1 cellular context compared by ENCODE assay signal in the genomic region with DNA sequence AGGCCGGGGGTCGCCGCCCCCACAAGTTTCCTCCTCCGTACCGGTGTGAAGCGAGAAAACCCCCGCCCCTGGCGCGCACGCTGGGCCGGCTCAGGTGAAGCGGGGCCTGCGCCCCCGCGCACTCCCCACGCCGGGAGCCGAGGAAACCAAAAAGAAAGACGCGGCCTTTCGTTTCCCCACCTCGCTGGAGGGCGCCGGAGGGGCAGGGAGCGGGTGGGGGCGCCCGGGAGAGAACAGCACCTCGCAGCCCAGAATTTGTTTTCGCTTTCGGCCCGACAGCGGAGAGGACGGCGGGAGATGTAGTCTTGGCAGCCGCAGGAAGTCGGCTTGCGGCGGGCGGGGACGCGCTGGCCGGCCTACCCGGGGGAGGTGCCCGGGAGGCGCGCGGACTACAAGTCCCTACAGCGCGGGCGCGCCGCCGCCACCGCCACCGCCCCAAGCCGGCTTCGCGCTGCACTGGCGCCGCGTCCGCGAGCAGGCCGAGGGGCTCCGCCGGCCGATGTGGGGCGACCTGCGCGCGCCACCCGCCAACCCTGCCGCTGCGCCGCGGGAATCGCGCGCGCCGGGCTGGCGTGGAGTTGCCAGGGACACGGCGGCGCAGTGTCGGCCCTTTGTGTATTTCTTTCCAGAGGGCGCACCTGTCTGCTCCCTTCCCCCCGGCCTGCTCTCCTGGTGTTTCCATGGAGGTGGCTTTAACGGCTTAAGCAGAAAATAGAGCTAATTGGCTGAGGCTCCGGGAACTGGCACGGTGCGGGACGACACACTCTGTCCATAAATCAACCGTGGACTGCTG.
TF ChIP-seq lines count a peak whose summit lies in the region.

A gene with protein sequence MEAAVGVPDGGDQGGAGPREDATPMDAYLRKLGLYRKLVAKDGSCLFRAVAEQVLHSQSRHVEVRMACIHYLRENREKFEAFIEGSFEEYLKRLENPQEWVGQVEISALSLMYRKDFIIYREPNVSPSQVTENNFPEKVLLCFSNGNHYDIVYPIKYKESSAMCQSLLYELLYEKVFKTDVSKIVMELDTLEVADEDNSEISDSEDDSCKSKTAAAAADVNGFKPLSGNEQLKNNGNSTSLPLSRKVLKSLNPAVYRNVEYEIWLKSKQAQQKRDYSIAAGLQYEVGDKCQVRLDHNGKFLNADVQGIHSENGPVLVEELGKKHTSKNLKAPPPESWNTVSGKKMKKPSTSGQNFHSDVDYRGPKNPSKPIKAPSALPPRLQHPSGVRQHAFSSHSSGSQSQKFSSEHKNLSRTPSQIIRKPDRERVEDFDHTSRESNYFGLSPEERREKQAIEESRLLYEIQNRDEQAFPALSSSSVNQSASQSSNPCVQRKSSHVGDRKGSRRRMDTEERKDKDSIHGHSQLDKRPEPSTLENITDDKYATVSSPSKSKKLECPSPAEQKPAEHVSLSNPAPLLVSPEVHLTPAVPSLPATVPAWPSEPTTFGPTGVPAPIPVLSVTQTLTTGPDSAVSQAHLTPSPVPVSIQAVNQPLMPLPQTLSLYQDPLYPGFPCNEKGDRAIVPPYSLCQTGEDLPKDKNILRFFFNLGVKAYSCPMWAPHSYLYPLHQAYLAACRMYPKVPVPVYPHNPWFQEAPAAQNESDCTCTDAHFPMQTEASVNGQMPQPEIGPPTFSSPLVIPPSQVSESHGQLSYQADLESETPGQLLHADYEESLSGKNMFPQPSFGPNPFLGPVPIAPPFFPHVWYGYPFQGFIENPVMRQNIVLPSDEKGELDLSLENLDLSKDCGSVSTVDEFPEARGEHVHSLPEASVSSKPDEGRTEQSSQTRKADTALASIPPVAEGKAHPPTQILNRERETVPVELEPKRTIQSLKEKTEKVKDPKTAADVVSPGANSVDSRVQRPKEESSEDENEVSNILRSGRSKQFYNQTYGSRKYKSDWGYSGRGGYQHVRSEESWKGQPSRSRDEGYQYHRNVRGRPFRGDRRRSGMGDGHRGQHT (minus strand): TSS at position 292 of the 793 bp plus-strand sequence. CDS start 616 bp downstream, outside the sequence.

TF ChIP-seq in HepG2, 621 proteins besides CTCF, POLR2A, EP300 and RAD21 (continued from another document and continues in another):
- TF ChIP-seq, protein P1, sequence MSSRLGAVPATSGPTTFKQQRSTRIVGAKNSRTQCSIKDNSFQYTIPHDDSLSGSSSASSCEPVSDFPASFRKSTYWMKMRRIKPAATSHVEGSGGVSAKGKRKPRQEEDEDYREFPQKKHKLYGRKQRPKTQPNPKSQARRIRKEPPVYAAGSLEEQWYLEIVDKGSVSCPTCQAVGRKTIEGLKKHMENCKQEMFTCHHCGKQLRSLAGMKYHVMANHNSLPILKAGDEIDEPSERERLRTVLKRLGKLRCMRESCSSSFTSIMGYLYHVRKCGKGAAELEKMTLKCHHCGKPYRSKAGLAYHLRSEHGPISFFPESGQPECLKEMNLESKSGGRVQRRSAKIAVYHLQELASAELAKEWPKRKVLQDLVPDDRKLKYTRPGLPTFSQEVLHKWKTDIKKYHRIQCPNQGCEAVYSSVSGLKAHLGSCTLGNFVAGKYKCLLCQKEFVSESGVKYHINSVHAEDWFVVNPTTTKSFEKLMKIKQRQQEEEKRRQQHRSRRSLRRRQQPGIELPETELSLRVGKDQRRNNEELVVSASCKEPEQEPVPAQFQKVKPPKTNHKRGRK (CRISPR knock-in tag; IDR thresholded peaks at IDR 0.05): no peak
- TF ChIP-seq FOXA1 (IDR thresholded peaks at IDR 0.05) (no peak), FOXA1 (CRISPR knock-in tag; IDR thresholded peaks at IDR 0.05) (0 out of 2 replicates have a peak, but pooled peaks have one; percentile 47), GABPA (IDR thresholded peaks at IDR 0.05; ENCODE audit: low read depth, low read length) (peak; percentile 69), GABPA (CRISPR knock-in tag; IDR thresholded peaks at IDR 0.05; ENCODE audit: low read depth) (peak; percentile 85), ZFYVE20 (CRISPR knock-in tag; IDR thresholded peaks at IDR 0.05; ENCODE audit: borderline replicate concordance, low read depth) (0 out of 2 replicates have a peak, but pooled peaks have one; percentile 28), FOXP4 (CRISPR knock-in tag; IDR thresholded peaks at IDR 0.05) (no peak; the same call in 1 of the 2 replicates), ZNF709 (CRISPR knock-in tag; IDR thresholded peaks at IDR 0.05) (peak; percentile 60; the same call in 1 of the 2 replicates), SAP130 (CRISPR knock-in tag; IDR thresholded peaks at IDR 0.05; ENCODE audit: low read depth) (peak; percentile 64), MNT (IDR thresholded peaks at IDR 0.05) (no peak), RXRB (CRISPR knock-in tag; IDR thresholded peaks at IDR 0.05; ENCODE audit: borderline replicate concordance) (peak; percentile 54; the same call in 1 of the 2 replicates), ZNF766 (CRISPR knock-in tag; IDR thresholded peaks at IDR 0.05; ENCODE audit: borderline replicate concordance) (no peak; the same call in 1 of the 2 replicates), HDAC1 (CRISPR knock-in tag; IDR thresholded peaks at IDR 0.05) (peak; percentile 60; the same call in 1 of the 2 replicates), ZNF446 (CRISPR knock-in tag; IDR thresholded peaks at IDR 0.05) (0 out of 2 replicates have a peak, but pooled peaks have one; percentile 49), ZFP41 (CRISPR knock-in tag; IDR thresholded peaks at IDR 0.05; ENCODE audit: borderline replicate concordance) (no peak), ZNF841 (CRISPR knock-in tag; IDR thresholded peaks at IDR 0.05; ENCODE audit: borderline replicate concordance) (no peak), ZNF564 (CRISPR knock-in tag; IDR thresholded peaks at IDR 0.05) (0 out of 2 replicates have a peak, but pooled peaks have one; percentile 62), CSRNP2 (CRISPR knock-in tag; conservative IDR thresholded peaks at IDR 0.05; ENCODE audit: low read depth) (no peak), ZNF790 (CRISPR knock-in tag; IDR thresholded peaks at IDR 0.05; ENCODE audit: borderline replicate concordance) (peak; percentile 69; the same call in 1 of the 2 replicates), ZNF549 (CRISPR knock-in tag; IDR thresholded peaks at IDR 0.05) (no peak), ZNF280B (CRISPR knock-in tag; IDR thresholded peaks at IDR 0.05; ENCODE audit: borderline replicate concordance) (peak; percentile 46; the same call in 1 of the 2 replicates), KMT2A (CRISPR knock-in tag; IDR thresholded peaks at IDR 0.05) (peak; percentile 86), ZBTB14 (CRISPR knock-in tag; IDR thresholded peaks at IDR 0.05) (peak; percentile 89)
- TF ChIP-seq, protein P2, sequence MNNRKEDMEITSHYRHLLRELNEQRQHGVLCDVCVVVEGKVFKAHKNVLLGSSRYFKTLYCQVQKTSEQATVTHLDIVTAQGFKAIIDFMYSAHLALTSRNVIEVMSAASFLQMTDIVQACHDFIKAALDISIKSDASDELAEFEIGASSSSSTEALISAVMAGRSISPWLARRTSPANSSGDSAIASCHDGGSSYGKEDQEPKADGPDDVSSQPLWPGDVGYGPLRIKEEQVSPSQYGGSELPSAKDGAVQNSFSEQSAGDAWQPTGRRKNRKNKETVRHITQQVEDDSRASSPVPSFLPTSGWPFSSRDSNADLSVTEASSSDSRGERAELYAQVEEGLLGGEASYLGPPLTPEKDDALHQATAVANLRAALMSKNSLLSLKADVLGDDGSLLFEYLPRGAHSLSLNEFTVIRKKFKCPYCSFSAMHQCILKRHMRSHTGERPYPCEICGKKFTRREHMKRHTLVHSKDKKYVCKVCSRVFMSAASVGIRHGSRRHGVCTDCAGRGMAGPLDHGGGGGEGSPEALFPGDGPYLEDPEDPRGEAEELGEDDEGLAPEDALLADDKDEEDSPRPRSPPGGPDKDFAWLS (CRISPR knock-in tag; IDR thresholded peaks at IDR 0.05; ENCODE audit: borderline replicate concordance): no peak
- TF ChIP-seq, protein P3, sequence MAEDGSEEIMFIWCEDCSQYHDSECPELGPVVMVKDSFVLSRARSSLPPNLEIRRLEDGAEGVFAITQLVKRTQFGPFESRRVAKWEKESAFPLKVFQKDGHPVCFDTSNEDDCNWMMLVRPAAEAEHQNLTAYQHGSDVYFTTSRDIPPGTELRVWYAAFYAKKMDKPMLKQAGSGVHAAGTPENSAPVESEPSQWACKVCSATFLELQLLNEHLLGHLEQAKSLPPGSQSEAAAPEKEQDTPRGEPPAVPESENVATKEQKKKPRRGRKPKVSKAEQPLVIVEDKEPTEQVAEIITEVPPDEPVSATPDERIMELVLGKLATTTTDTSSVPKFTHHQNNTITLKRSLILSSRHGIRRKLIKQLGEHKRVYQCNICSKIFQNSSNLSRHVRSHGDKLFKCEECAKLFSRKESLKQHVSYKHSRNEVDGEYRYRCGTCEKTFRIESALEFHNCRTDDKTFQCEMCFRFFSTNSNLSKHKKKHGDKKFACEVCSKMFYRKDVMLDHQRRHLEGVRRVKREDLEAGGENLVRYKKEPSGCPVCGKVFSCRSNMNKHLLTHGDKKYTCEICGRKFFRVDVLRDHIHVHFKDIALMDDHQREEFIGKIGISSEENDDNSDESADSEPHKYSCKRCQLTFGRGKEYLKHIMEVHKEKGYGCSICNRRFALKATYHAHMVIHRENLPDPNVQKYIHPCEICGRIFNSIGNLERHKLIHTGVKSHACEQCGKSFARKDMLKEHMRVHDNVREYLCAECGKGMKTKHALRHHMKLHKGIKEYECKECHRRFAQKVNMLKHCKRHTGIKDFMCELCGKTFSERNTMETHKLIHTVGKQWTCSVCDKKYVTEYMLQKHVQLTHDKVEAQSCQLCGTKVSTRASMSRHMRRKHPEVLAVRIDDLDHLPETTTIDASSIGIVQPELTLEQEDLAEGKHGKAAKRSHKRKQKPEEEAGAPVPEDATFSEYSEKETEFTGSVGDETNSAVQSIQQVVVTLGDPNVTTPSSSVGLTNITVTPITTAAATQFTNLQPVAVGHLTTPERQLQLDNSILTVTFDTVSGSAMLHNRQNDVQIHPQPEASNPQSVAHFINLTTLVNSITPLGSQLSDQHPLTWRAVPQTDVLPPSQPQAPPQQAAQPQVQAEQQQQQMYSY (CRISPR knock-in tag; IDR thresholded peaks at IDR 0.05): no peak
- TF ChIP-seq, protein P4, sequence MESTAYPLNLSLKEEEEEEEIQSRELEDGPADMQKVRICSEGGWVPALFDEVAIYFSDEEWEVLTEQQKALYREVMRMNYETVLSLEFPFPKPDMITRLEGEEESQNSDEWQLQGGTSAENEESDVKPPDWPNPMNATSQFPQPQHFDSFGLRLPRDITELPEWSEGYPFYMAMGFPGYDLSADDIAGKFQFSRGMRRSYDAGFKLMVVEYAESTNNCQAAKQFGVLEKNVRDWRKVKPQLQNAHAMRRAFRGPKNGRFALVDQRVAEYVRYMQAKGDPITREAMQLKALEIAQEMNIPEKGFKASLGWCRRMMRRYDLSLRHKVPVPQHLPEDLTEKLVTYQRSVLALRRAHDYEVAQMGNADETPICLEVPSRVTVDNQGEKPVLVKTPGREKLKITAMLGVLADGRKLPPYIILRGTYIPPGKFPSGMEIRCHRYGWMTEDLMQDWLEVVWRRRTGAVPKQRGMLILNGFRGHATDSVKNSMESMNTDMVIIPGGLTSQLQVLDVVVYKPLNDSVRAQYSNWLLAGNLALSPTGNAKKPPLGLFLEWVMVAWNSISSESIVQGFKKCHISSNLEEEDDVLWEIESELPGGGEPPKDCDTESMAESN (CRISPR knock-in tag; conservative IDR thresholded peaks at IDR 0.05): 0 out of 2 replicates have a peak, but pooled peaks have one; percentile 59
